ENCODE assay signal across 23 cellular contexts in genomic region chr16:76756951-76757350, GRCh38.
DNase-seq lines count a peak whose midpoint lies in the region; ATAC-seq and TF ChIP-seq lines count a peak whose summit lies in the region.
"Had no signal": no experiment of that assay in that cellular context is flagged by ENCODE, and none has a peak within 500 bp of the region (broad histone marks: within the 10 kb centered on the region; RNA-seq: fewer than 3 reads in every experiment).

No MANE protein-coding gene starts in this region.

- H3K18ac ChIP-seq in mesenchymal stem cell (ENCODE audit: low read depth in 1 of 2, low read length in 2 of 2): no peak overlapping the region

- no peak overlapping the region for H3K4me3 Mint-ChIP-seq in MCF 10A (ENCODE audit: unreplicated experiment)
- H3K4me3 Mint-ChIP-seq in activated T-cell treated with anti-CD3 and anti-CD28 coated beads, Interleukin-2, amount 50 U/mL, for 72 hours: no peak overlapping the region
- no peak overlapping the region for H3K4me3 Mint-ChIP-seq in naive thymus-derived CD4-positive, alpha-beta T cell
- H3K4me3 Mint-ChIP-seq: CD14-positive monocyte; CD4-positive, alpha-beta T cell; CD8-positive, alpha-beta memory T cell; GM23338; H9 had no signal

- H3K4me3 ChIP-seq in breast epithelium: no peak overlapping the region
- no peak overlapping the region for H3K4me3 ChIP-seq in epithelial cell of esophagus (ENCODE audit: low read length)
- no peak overlapping the region for H3K4me3 ChIP-seq in naive thymus-derived CD4-positive, alpha-beta T cell (ENCODE audit: low read length)
- H3K4me3 ChIP-seq in mesenchymal stem cell (ENCODE audit: insufficient read depth in 1 of 2, low read depth in 1 of 2, low read length in 2 of 2): no peak overlapping the region
- no peak overlapping the region for H3K4me3 ChIP-seq in esophagus squamous epithelium
- H3K4me3 ChIP-seq: BLaER1 treated with 17β-estradiol and CSF1 and Interleukin-3, amounts not matched to agents 10 nM and 100 nM; GM12878; GM23338 had no signal

- intact Hi-C loops in MCF 10A (cut with micrococcal nuclease) (no loop called here), breast epithelium (cut with DNase I; ENCODE audit: low total_unique reads) (no loop called here), esophagus squamous epithelium (cut with DNase I) (no loop called here)
- intact Hi-C loops in naive thymus-derived CD4-positive, alpha-beta T cell (cut with micrococcal nuclease): no loop called here

- no peaks in the 10 kb centered on the region for H3K4me1 Mint-ChIP-seq in MCF 10A (ENCODE audit: insufficient read depth, unreplicated experiment)
- no peaks in the 10 kb centered on the region for H3K4me1 Mint-ChIP-seq in activated T-cell treated with anti-CD3 and anti-CD28 coated beads, Interleukin-2, amount 50 U/mL, for 72 hours (ENCODE audit: low read depth)
- no peaks in the 10 kb centered on the region for H3K4me1 Mint-ChIP-seq in naive thymus-derived CD4-positive, alpha-beta T cell
- H3K4me1 Mint-ChIP-seq: CD14-positive monocyte; CD8-positive, alpha-beta memory T cell; GM23338; H9 had no signal

- TF ChIP-seq CTCF in MCF 10A (IDR thresholded peaks at IDR 0.05; ENCODE audit: unreplicated experiment): no peak
- no peak for TF ChIP-seq CTCF in breast epithelium (IDR thresholded peaks at IDR 0.05)
- no peak for TF ChIP-seq CTCF in epithelial cell of esophagus (IDR thresholded peaks at IDR 0.05; ENCODE audit: insufficient read depth, low read depth, low read length, missing control alignments)
- TF ChIP-seq CTCF in esophagus squamous epithelium (IDR thresholded peaks at IDR 0.05): no peak

- no peak overlapping the region for H2BK120ac ChIP-seq in mesenchymal stem cell (ENCODE audit: low read depth, low read length)

- CTCF ChIA-PET in MCF 10A (lab: Yijun Ruan, JAX): no interaction called here
- CTCF ChIA-PET in naive thymus-derived CD4-positive, alpha-beta T cell (lab: Charles Lee): no interaction called here

- no peak overlapping the region for H4K8ac ChIP-seq in mesenchymal stem cell (ENCODE audit: low read length)

- no peak for TF ChIP-seq POLR2A in breast epithelium (IDR thresholded peaks at IDR 0.05)
- TF ChIP-seq POLR2A in esophagus squamous epithelium (IDR thresholded peaks at IDR 0.05): no peak

- no peak overlapping the region for H3K9ac ChIP-seq in mesenchymal stem cell (ENCODE audit: low read length)
- H3K9ac ChIP-seq: BLaER1 treated with 17β-estradiol and CSF1 and Interleukin-3, amounts not matched to agents 10 nM and 100 nM had no signal

- no peaks in the 10 kb centered on the region for H3K4me1 ChIP-seq in breast epithelium
- no peaks in the 10 kb centered on the region for H3K4me1 ChIP-seq in naive thymus-derived CD4-positive, alpha-beta T cell (ENCODE audit: control insufficient read depth in 2 of 2, insufficient read depth in 2 of 2, low read length in 2 of 2)
- no peaks in the 10 kb centered on the region for H3K4me1 ChIP-seq in mesenchymal stem cell (ENCODE audit: control insufficient read depth, insufficient read depth, low read depth, low read length)
- no peaks in the 10 kb centered on the region for H3K4me1 ChIP-seq in esophagus squamous epithelium
- H3K4me1 ChIP-seq: BE2C; BLaER1 treated with 17β-estradiol and CSF1 and Interleukin-3, amounts not matched to agents 10 nM and 100 nM had no signal

- H3K9me3 ChIP-seq in breast epithelium (peaks cover 0 to 1% of the 10 kb centered on the region in 2 donors), mesenchymal stem cell (ENCODE audit: control insufficient read depth, low read length) (peaks cover 5% of the 10 kb centered on the region), esophagus squamous epithelium (no peaks in the 10 kb centered on the region)
- no peaks in the 10 kb centered on the region for H3K9me3 ChIP-seq in naive thymus-derived CD4-positive, alpha-beta T cell (ENCODE audit: control insufficient read depth in 2 of 3, low read length in 3 of 3)
- H3K9me3 ChIP-seq: BE2C had no signal

- no peak overlapping the region for H3K4me2 ChIP-seq in mesenchymal stem cell (ENCODE audit: low read length, poor library complexity, severe bottlenecking)
- H3K4me2 ChIP-seq: BLaER1 treated with 17β-estradiol and CSF1 and Interleukin-3, amounts not matched to agents 10 nM and 100 nM; GM23338 had no signal

- H3K14ac ChIP-seq in mesenchymal stem cell (ENCODE audit: low read length in 2 of 2): no peak overlapping the region

- no peak overlapping the region for H2AK5ac ChIP-seq in mesenchymal stem cell (ENCODE audit: low read length, severe bottlenecking)

- H2BK12ac ChIP-seq in mesenchymal stem cell (ENCODE audit: low read length in 2 of 2): no peak overlapping the region

- no peaks in the 10 kb centered on the region for H3K27me3 ChIP-seq in breast epithelium
- H3K27me3 ChIP-seq in naive thymus-derived CD4-positive, alpha-beta T cell (ENCODE audit: control insufficient read depth in 2 of 2, insufficient read depth in 2 of 2, low read length in 2 of 2): no peaks in the 10 kb centered on the region
- no peaks in the 10 kb centered on the region for H3K27me3 ChIP-seq in mesenchymal stem cell (ENCODE audit: control insufficient read depth in 1 of 2, insufficient read depth in 1 of 2, low read length in 2 of 2)
- H3K27me3 ChIP-seq in esophagus squamous epithelium: no peaks in the 10 kb centered on the region
- H3K27me3 ChIP-seq: BE2C; BLaER1 treated with 17β-estradiol and CSF1 and Interleukin-3, amounts not matched to agents 10 nM and 100 nM had no signal

- no peaks in the 10 kb centered on the region for H3K79me1 ChIP-seq in mesenchymal stem cell (replicated peaks; ENCODE audit: low read length, poor library complexity, severe bottlenecking)

- H3K36me3 Mint-ChIP-seq in MCF 10A (ENCODE audit: insufficient read depth, unreplicated experiment): peaks cover 4% of the 10 kb centered on the region
- peaks cover 0 to 1% of the 10 kb centered on the region in 2 donors for H3K36me3 Mint-ChIP-seq in activated T-cell treated with anti-CD3 and anti-CD28 coated beads, Interleukin-2, amount 50 U/mL, for 72 hours (ENCODE audit: insufficient read depth in 2 of 2)
- H3K36me3 Mint-ChIP-seq in naive thymus-derived CD4-positive, alpha-beta T cell: peaks cover 0 to under 1% (median 0%) of the 10 kb centered on the region in 5 donors
- H3K36me3 Mint-ChIP-seq: CD14-positive monocyte; CD8-positive, alpha-beta memory T cell had no signal

- no peak overlapping the region for H3K27ac Mint-ChIP-seq in MCF 10A (ENCODE audit: low read depth, unreplicated experiment)
- H3K27ac Mint-ChIP-seq in activated T-cell treated with anti-CD3 and anti-CD28 coated beads, Interleukin-2, amount 50 U/mL, for 72 hours: no peak overlapping the region
- H3K27ac Mint-ChIP-seq in naive thymus-derived CD4-positive, alpha-beta T cell: no peak overlapping the region
- H3K27ac Mint-ChIP-seq: CD14-positive monocyte; CD4-positive, alpha-beta T cell; CD8-positive, alpha-beta memory T cell; GM23338; H9 had no signal

- DNase-seq in MCF 10A (ENCODE audit: unreplicated experiment) (peak; percentile 32), breast epithelium (ENCODE audit: low spot score in 2 of 2) (no peak), epithelial cell of esophagus (ENCODE audit: low read depth) (peak; percentile 5), fibroblast of peridontal ligament (ENCODE audit: extremely low read depth) (peak; percentile 12), mesenchymal stem cell (no peak), esophagus squamous epithelium (lab: John Stamatoyannopoulos, UW) (no peak)
- no peak for DNase-seq in activated T-cell treated with anti-CD3 and anti-CD28 coated beads, Interleukin-2, amount 50 U/mL, for 72 hours
- DNase-seq in naive thymus-derived CD4-positive, alpha-beta T cell: no peak
- DNase-seq: AML-193; BE2C; CD4-positive, alpha-beta T cell; CD8-positive, alpha-beta memory T cell; DMS 273 treated with DMSO at 0.1 percent for 48 hours; DMS79; EL; GDM1; H9 had no signal

- H4K91ac ChIP-seq in mesenchymal stem cell (ENCODE audit: low read length): no peak overlapping the region

- no peak overlapping the region for H2AFZ ChIP-seq in mesenchymal stem cell (ENCODE audit: low read depth, low read length)
- H2AFZ ChIP-seq: GM23338 had no signal

- H3K9me3 Mint-ChIP-seq in MCF 10A (ENCODE audit: unreplicated experiment): peaks cover 7% of the 10 kb centered on the region
- peaks cover 3 to 7% of the 10 kb centered on the region in 2 donors for H3K9me3 Mint-ChIP-seq in activated T-cell treated with anti-CD3 and anti-CD28 coated beads, Interleukin-2, amount 50 U/mL, for 72 hours
- peaks cover under 1 to 24% (median 5%) of the 10 kb centered on the region in 11 donors for H3K9me3 Mint-ChIP-seq in naive thymus-derived CD4-positive, alpha-beta T cell

- H3K4ac ChIP-seq in mesenchymal stem cell (ENCODE audit: low read depth in 1 of 2, low read length in 2 of 2): no peak overlapping the region

- POLR2A ChIA-PET in MCF 10A (lab: Yijun Ruan, JAX): no interaction called here
- POLR2A ChIA-PET in naive thymus-derived CD4-positive, alpha-beta T cell (lab: Charles Lee): no interaction called here

- ATAC-seq in activated T-cell treated with anti-CD3 and anti-CD28 coated beads, Interleukin-2, amount 50 U/mL, for 72 hours (replicated peaks in 1 of 2): no peak
- no peak for ATAC-seq in naive thymus-derived CD4-positive, alpha-beta T cell
- ATAC-seq: GM12878, GM23338, HCT116 had no signal

- BruUV-seq in MCF 10A (replicated peaks; lab: Mats Ljungman, UMichigan): no TSS peak

- no peak overlapping the region for H2BK15ac ChIP-seq in mesenchymal stem cell (ENCODE audit: low read depth, poor library complexity, severe bottlenecking)

- H2BK5ac ChIP-seq in mesenchymal stem cell (ENCODE audit: low read depth, low read length, poor library complexity, severe bottlenecking): no peak overlapping the region

- no peak overlapping the region for H3K23ac ChIP-seq in mesenchymal stem cell (ENCODE audit: low read length in 2 of 2)

- H3K27me3 Mint-ChIP-seq in MCF 10A (ENCODE audit: insufficient read depth, unreplicated experiment): no peaks in the 10 kb centered on the region
- no peaks in the 10 kb centered on the region for H3K27me3 Mint-ChIP-seq in activated T-cell treated with anti-CD3 and anti-CD28 coated beads, Interleukin-2, amount 50 U/mL, for 72 hours (ENCODE audit: low read depth)
- no peaks in the 10 kb centered on the region for H3K27me3 Mint-ChIP-seq in naive thymus-derived CD4-positive, alpha-beta T cell
- H3K27me3 Mint-ChIP-seq: CD4-positive, alpha-beta T cell; CD8-positive, alpha-beta memory T cell had no signal

- H3K27ac ChIP-seq in breast epithelium (no peak overlapping the region), mesenchymal stem cell (ENCODE audit: low read length, poor library complexity, severe bottlenecking) (no peak overlapping the region), esophagus squamous epithelium (no peak overlapping the region)
- H3K27ac ChIP-seq in naive thymus-derived CD4-positive, alpha-beta T cell (ENCODE audit: low read depth, low read length): no peak overlapping the region
- H3K27ac ChIP-seq: 22Rv1; BLaER1 treated with 17β-estradiol and CSF1 and Interleukin-3, amounts not matched to agents 10 nM and 100 nM had no signal

- peaks cover 7% of the 10 kb centered on the region for H3K36me3 ChIP-seq in breast epithelium
- H3K36me3 ChIP-seq in naive thymus-derived CD4-positive, alpha-beta T cell (ENCODE audit: control insufficient read depth in 2 of 3, insufficient read depth in 3 of 3, low read length in 3 of 3): no peaks in the 10 kb centered on the region
- H3K36me3 ChIP-seq in mesenchymal stem cell (ENCODE audit: control insufficient read depth in 1 of 2, insufficient read depth in 2 of 2, low read depth in 1 of 2, low read length in 2 of 2): no peaks in the 10 kb centered on the region
- H3K36me3 ChIP-seq in esophagus squamous epithelium: no peaks in the 10 kb centered on the region
- H3K36me3 ChIP-seq: BE2C; BLaER1 treated with 17β-estradiol and CSF1 and Interleukin-3, amounts not matched to agents 10 nM and 100 nM had no signal

Comparison
In these comparisons a context has a peak if more than half of its experiments do, and no peak if none do; other contexts are left out.
1. DNase-seq: peak in MCF 10A (single experiment), epithelial cell of esophagus (single experiment) and fibroblast of peridontal ligament (single experiment); none in breast epithelium (0 of 2), activated T-cell treated with anti-CD3 and anti-CD28 coated beads, Interleukin-2, amount 50 U/mL, for 72 hours (0 of 2), naive thymus-derived CD4-positive, alpha-beta T cell (0 of 9), mesenchymal stem cell (single experiment) and esophagus squamous epithelium (single experiment).